Comparison of ENCODE assay signal across 1 cellular context in the genomic region with DNA sequence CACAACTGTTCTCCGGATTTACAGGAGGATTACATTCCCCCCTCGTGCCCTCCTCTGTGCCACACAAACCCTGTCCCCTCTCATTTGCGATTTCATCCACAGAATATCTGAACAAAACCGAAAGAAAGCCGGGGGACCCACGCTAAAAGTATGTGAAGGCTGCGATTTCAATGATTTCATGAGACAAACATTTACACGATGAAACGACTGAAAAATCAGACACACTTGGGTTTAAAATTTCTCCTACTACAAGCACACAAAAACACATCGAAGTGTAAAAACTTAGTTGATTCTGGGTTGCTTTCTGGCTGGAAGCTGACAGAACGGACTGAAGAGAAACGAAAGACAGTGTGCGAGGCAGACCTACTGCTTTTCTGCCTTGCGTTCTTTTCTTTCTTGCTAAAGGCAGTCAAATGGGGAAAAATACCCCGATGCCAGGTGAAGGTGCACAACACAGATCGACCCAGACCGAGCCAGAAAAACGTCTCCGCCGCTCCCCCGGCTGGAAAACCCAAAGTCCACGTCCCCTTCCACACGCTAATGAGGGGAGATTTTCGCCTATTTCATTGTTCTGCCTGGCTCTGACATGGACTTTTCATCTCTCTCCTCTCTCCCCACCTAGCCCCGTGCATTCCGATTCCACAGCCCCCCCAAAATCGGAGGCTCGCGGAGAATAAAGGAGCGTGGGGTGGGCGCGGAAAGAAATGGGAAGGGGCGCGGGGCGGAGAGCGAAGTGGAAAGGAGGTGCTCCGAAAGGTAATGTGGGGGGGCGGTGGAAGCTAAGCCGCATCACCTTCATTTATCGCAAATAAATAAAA.
TF ChIP-seq lines count a peak whose summit lies in the region.

No MANE protein-coding gene starts in this region.

TF ChIP-seq in SK-N-SH, 30 proteins besides CTCF, POLR2A, EP300 and RAD21 (continued from another document):
- TF ChIP-seq, protein P1, sequence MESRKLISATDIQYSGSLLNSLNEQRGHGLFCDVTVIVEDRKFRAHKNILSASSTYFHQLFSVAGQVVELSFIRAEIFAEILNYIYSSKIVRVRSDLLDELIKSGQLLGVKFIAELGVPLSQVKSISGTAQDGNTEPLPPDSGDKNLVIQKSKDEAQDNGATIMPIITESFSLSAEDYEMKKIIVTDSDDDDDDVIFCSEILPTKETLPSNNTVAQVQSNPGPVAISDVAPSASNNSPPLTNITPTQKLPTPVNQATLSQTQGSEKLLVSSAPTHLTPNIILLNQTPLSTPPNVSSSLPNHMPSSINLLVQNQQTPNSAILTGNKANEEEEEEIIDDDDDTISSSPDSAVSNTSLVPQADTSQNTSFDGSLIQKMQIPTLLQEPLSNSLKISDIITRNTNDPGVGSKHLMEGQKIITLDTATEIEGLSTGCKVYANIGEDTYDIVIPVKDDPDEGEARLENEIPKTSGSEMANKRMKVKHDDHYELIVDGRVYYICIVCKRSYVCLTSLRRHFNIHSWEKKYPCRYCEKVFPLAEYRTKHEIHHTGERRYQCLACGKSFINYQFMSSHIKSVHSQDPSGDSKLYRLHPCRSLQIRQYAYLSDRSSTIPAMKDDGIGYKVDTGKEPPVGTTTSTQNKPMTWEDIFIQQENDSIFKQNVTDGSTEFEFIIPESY (IDR thresholded peaks at IDR 0.05; ENCODE audit: borderline replicate concordance, low read depth): no peak
- TF ChIP-seq FOSL2 (IDR thresholded peaks at IDR 0.05; ENCODE audit: borderline replicate concordance, low read depth): peak; percentile 8; the same call in 1 of the 2 replicates
- TF ChIP-seq, protein P2, sequence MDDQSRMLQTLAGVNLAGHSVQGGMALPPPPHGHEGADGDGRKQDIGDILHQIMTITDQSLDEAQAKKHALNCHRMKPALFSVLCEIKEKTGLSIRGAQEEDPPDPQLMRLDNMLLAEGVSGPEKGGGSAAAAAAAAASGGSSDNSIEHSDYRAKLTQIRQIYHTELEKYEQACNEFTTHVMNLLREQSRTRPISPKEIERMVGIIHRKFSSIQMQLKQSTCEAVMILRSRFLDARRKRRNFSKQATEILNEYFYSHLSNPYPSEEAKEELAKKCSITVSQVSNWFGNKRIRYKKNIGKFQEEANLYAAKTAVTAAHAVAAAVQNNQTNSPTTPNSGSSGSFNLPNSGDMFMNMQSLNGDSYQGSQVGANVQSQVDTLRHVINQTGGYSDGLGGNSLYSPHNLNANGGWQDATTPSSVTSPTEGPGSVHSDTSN (IDR thresholded peaks at IDR 0.05): no peak
- TF ChIP-seq, protein P3, sequence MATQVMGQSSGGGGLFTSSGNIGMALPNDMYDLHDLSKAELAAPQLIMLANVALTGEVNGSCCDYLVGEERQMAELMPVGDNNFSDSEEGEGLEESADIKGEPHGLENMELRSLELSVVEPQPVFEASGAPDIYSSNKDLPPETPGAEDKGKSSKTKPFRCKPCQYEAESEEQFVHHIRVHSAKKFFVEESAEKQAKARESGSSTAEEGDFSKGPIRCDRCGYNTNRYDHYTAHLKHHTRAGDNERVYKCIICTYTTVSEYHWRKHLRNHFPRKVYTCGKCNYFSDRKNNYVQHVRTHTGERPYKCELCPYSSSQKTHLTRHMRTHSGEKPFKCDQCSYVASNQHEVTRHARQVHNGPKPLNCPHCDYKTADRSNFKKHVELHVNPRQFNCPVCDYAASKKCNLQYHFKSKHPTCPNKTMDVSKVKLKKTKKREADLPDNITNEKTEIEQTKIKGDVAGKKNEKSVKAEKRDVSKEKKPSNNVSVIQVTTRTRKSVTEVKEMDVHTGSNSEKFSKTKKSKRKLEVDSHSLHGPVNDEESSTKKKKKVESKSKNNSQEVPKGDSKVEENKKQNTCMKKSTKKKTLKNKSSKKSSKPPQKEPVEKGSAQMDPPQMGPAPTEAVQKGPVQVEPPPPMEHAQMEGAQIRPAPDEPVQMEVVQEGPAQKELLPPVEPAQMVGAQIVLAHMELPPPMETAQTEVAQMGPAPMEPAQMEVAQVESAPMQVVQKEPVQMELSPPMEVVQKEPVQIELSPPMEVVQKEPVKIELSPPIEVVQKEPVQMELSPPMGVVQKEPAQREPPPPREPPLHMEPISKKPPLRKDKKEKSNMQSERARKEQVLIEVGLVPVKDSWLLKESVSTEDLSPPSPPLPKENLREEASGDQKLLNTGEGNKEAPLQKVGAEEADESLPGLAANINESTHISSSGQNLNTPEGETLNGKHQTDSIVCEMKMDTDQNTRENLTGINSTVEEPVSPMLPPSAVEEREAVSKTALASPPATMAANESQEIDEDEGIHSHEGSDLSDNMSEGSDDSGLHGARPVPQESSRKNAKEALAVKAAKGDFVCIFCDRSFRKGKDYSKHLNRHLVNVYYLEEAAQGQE (IDR thresholded peaks at IDR 0.05; ENCODE audit: low read depth, low read length): 0 out of 2 replicates have a peak, but pooled peaks have one; percentile 20
- TF ChIP-seq RFX5 (IDR thresholded peaks at IDR 0.05; ENCODE audit: low read length): no peak
